11 cellular contexts compared by ENCODE assay signal in the genomic region with DNA sequence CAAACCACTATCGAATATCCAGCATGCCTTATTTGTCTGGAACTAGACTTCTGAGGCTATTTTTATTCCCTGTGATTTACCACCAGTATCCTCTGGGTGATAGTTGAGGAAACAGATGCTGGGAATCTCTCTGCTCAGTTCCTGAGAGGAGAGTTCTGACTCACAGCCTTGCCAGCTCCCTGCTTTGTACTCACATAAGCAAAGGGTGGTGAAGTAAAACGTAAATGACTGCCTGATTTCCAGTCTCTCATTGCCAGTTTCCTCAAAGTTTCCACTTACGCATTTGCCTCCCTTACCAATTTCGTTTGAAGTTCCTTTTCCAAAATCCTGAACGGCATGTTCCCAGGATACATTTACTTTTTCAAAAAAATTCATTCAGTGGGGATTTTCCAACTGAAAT.
DNase-seq lines count a peak whose midpoint lies in the region; ATAC-seq and TF ChIP-seq lines count a peak whose summit lies in the region.
"Had no signal": no experiment of that assay in that cellular context is flagged by ENCODE, and none has a peak within 500 bp of the region (broad histone marks: within the 10 kb centered on the region; RNA-seq: fewer than 3 reads in every experiment).

No MANE protein-coding gene starts in this region.

- no peak for TF ChIP-seq CTCF in choroid plexus epithelial cell (conservative IDR thresholded peaks at IDR 0.05; ENCODE audit: low read depth, low read length)
- TF ChIP-seq CTCF in heart right ventricle (IDR thresholded peaks at IDR 0.05), result no peak

- no peak overlapping the region for H3K27ac ChIP-seq in heart right ventricle
- H3K27ac ChIP-seq: stomach had no signal

- H3K9me3 ChIP-seq in heart right ventricle, result no peaks in the 10 kb centered on the region
- H3K9me3 ChIP-seq: stomach had no signal

- WGBS in heart right ventricle, 2 donors, result 34 to 36% methylated on average over 5 of the region's 5 CpGs

- intact Hi-C loops in heart right ventricle (cut with DNase I), result loop anchor here in 8 of 10 donors (10.0 kb wide), 3 partner anchors 319 to 1019 kb away; a partner anchor contains a TSS

- H3K4me3 ChIP-seq in choroid plexus epithelial cell (ENCODE audit: low read depth, low read length) (no peak overlapping the region), heart right ventricle (no peak overlapping the region)
- H3K4me3 ChIP-seq: skin epidermis, stomach had no signal

- ATAC-seq in heart right ventricle, result no peak
- no peak for ATAC-seq in stimulated activated naive CD8-positive, alpha-beta T cell treated with anti-CD3 and anti-CD28 coated beads, Interleukin-15, Interleukin-2, amounts not matched to agents 100 U/mL and 50 U/mL, for 24 hours

- DNase-seq in DMS 273 (lab: John Stamatoyannopoulos, UW; ENCODE audit: unreplicated experiment), result peak; percentile 71
- DNase-seq in LoVo (ENCODE audit: low spot score), result peak; percentile 5
- DNase-seq in choroid plexus epithelial cell (ENCODE audit: low read depth), result peak; percentile 62
- DNase-seq in lung microvascular endothelial cell (ENCODE audit: low read depth in 2 of 2), result peak; percentile 95 to 98
- no peak for DNase-seq in NCI-H146 treated with DMSO at 0.1 percent for 48 hours (lab: John Stamatoyannopoulos, UW; ENCODE audit: unreplicated experiment)
- no peak for DNase-seq in heart right ventricle
- DNase-seq in T-helper 2 cell, result no peak
- DNase-seq in stimulated activated naive CD8-positive, alpha-beta T cell treated with anti-CD3 and anti-CD28 coated beads, Interleukin-15, Interleukin-2, amounts not matched to agents 100 U/mL and 50 U/mL, for 24 hours, result no peak
- DNase-seq: GF-D8, stomach had no signal

- peaks cover 0 to 96% (median 81%) of the 10 kb centered on the region in 7 donors for H3K27me3 ChIP-seq in heart right ventricle

- H3K36me3 ChIP-seq in heart right ventricle, result no peaks in the 10 kb centered on the region
- H3K36me3 ChIP-seq: stomach had no signal

- peaks cover 0 to 12% (median 5%) of the 10 kb centered on the region in 9 donors for H3K4me1 ChIP-seq in heart right ventricle

Comparison
In these comparisons a context has a peak if more than half of its experiments do, and no peak if none do; other contexts are left out.
1. DNase-seq: peak in DMS 273 (single experiment), LoVo (single experiment), choroid plexus epithelial cell (single experiment) and lung microvascular endothelial cell (2 of 2); none in NCI-H146 treated with DMSO at 0.1 percent for 48 hours (single experiment), heart right ventricle (0 of 2), T-helper 2 cell (0 of 5) and stimulated activated naive CD8-positive, alpha-beta T cell treated with anti-CD3 and anti-CD28 coated beads, Interleukin-15, Interleukin-2, amounts not matched to agents 100 U/mL and 50 U/mL, for 24 hours (single experiment).